ENCODE assay signal across 28 cellular contexts in the genomic region with DNA sequence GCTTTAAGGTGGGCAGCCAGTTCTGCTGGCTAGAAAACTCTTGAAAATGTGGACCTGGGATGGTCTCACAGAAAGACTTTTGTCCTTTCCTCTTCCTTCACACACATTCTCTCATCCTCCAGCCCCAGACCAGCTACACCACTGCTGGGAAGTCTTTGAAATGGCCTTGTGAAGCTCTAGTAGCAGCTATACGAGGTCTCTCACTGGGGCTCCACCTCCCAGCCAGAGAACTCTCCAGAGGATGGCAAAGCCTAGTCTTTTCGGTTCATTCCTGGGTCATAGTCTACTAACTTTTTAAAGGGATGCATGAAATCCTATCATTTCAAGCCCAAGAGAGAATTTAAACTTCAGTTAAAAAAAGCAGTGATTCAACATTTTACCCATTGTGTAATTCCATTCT.
"Had no signal": no experiment of that assay in that cellular context is flagged by ENCODE, and none has a peak within 500 bp of the region (broad histone marks: within the 10 kb centered on the region; RNA-seq: fewer than 3 reads in every experiment).

No MANE protein-coding gene starts in this region.

- H3K9me3 Mint-ChIP-seq: memory B cell; naive B cell; natural killer cell treated with Interleukin-12 subunit alpha and Interleukin-12 subunit beta and Interleukin-15 and Interleukin-18, amount 100 ng/mL, for 72 hours; stimulated activated naive B cell treated with anti-CD40 and anti-IgM and Interleukin-4, amounts not matched to agents 10 μg/mL and 1 μg/mL and 100 μg/mL, for 72 hours; stimulated activated naive CD8-positive, alpha-beta T cell treated with anti-CD3 and anti-CD28 coated beads, Interleukin-15, Interleukin-2, amounts not matched to agents 100 ng/mL and 50 ng/mL, for 24 hours had no signal

- H3K4me3 Mint-ChIP-seq: memory B cell; naive B cell; stimulated activated naive B cell treated with anti-CD40 and anti-IgM and Interleukin-4, amounts not matched to agents 10 μg/mL and 1 μg/mL and 100 μg/mL, for 72 hours; stimulated activated naive CD8-positive, alpha-beta T cell treated with anti-CD3 and anti-CD28 coated beads, Interleukin-15, Interleukin-2, amounts not matched to agents 100 ng/mL and 50 ng/mL, for 24 hours had no signal

- H3K27me3 ChIP-seq: foreskin keratinocyte, gastroesophageal sphincter, hepatocyte, ovary, tibial nerve, upper lobe of right lung, uterus had no signal

- DNase-seq: dermis blood vessel endothelial cell; effector memory CD4-positive, alpha-beta T cell; foreskin keratinocyte; heart left ventricle; kidney; naive B cell; occipital lobe; ovary; posterior cingulate gyrus; psoas muscle; right cardiac atrium; small intestine; stimulated activated CD4-positive, alpha-beta T cell treated with anti-CD3 and anti-CD28 coated beads, Interleukin-15, amount 100 ng/mL, for 24 hours; stimulated activated CD4-positive, alpha-beta T cell treated with anti-CD3 and anti-CD28 coated beads, Interleukin-2, amount 100 ng/mL, for 48 hours; stimulated activated naive B cell treated with anti-CD40 and anti-IgM and Interleukin-4, amounts not matched to agents 10 μg/mL and 1 μg/mL and 100 μg/mL, for 72 hours; upper lobe of right lung; uterus had no signal

- ATAC-seq: foreskin keratinocyte; gastroesophageal sphincter; heart left ventricle; left lobe of liver; natural killer cell treated with Interleukin-12 subunit alpha and Interleukin-12 subunit beta and Interleukin-15 and Interleukin-18, amount 100 ng/mL, for 72 hours; psoas muscle; right cardiac atrium; stimulated activated naive B cell treated with anti-CD40 and anti-IgM and Interleukin-4, amounts not matched to agents 10 μg/mL and 1 μg/mL and 100 μg/mL, for 72 hours; upper lobe of right lung had no signal

- H3K36me3 ChIP-seq: esophagus muscularis mucosa, gastroesophageal sphincter, heart left ventricle, ovary, thoracic aorta, tibial nerve, upper lobe of right lung, uterus had no signal

- H3K9me3 ChIP-seq: esophagus muscularis mucosa, gastroesophageal sphincter, heart left ventricle, ovary, psoas muscle, thoracic aorta, tibial nerve, upper lobe of right lung, uterus had no signal

- H3K4me1 Mint-ChIP-seq: naive B cell had no signal

- H3K4me3 ChIP-seq: coronary artery, esophagus muscularis mucosa, gastroesophageal sphincter, heart left ventricle, hepatocyte, lung, ovary, psoas muscle, thoracic aorta, tibial nerve, upper lobe of right lung, uterus had no signal

- H3K27ac Mint-ChIP-seq: memory B cell; stimulated activated naive B cell treated with anti-CD40 and anti-IgM and Interleukin-4, amounts not matched to agents 10 μg/mL and 1 μg/mL and 100 μg/mL, for 72 hours; stimulated activated naive CD8-positive, alpha-beta T cell treated with anti-CD3 and anti-CD28 coated beads, Interleukin-15, Interleukin-2, amounts not matched to agents 100 ng/mL and 50 ng/mL, for 24 hours had no signal

- H3K36me3 Mint-ChIP-seq: memory B cell; naive B cell; natural killer cell treated with Interleukin-12 subunit alpha and Interleukin-12 subunit beta and Interleukin-15 and Interleukin-18, amount 100 ng/mL, for 72 hours; stimulated activated naive B cell treated with anti-CD40 and anti-IgM and Interleukin-4, amounts not matched to agents 10 μg/mL and 1 μg/mL and 100 μg/mL, for 72 hours had no signal
